13 cellular contexts compared by ENCODE assay signal in genomic region chr9:130320697-130321080, GRCh38. TPM values are rescaled to one million over a fixed set of nuclear protein-coding genes. Genes with fewer than 3 reads are reported as not detected.
DNase-seq lines count a peak whose midpoint lies in the region; ATAC-seq, FAIRE-seq and TF ChIP-seq lines count a peak whose summit lies in the region.
"Had no signal": no experiment of that assay in that cellular context is flagged by ENCODE, and none has a peak within 500 bp of the region (broad histone marks: within the 10 kb centered on the region; RNA-seq: fewer than 3 reads in every experiment).

No MANE protein-coding gene starts in this region.

- no peaks in the 10 kb centered on the region for H3K36me3 Mint-ChIP-seq in chondrocyte (ENCODE audit: low read depth)
- H3K36me3 Mint-ChIP-seq: brain had no signal

- H3K36me3 ChIP-seq in HepG2 (replicated peaks in 1 of 2; ENCODE audit: control insufficient read depth in 1 of 2, insufficient read depth in 2 of 2, low read length in 2 of 2) = no peaks in the 10 kb centered on the region

- H3K4me2 ChIP-seq in HepG2 (ENCODE audit: low read depth, low read length) = no peak overlapping the region

- H3K4me1 Mint-ChIP-seq in chondrocyte (ENCODE audit: low read depth) = no peaks in the 10 kb centered on the region

- TF ChIP-seq EP300 in HepG2 (IDR thresholded peaks at IDR 0.05; ENCODE audit: low read depth in 2 of 2, low read length in 2 of 2) (no peak), HepG2 (CRISPR knock-in tag; IDR thresholded peaks at IDR 0.05; ENCODE audit: borderline replicate concordance) (no peak)

- H4K20me1 ChIP-seq in HepG2 (ENCODE audit: insufficient read depth, low read length) = no peaks in the 10 kb centered on the region

- H3K79me2 ChIP-seq in HepG2 (ENCODE audit: insufficient read depth, low read length) = no peaks in the 10 kb centered on the region

- H2AFZ ChIP-seq in HepG2 (ENCODE audit: low read length) = no peak overlapping the region
- H2AFZ ChIP-seq: GM23248 had no signal

- H3K9me3 ChIP-seq in HepG2 (ENCODE audit: low read length) = no peaks in the 10 kb centered on the region

- H3K4me3 ChIP-seq in LNCaP clone FGC (ENCODE audit: low read depth, low read length) (no peak overlapping the region), HepG2 (replicated peaks in 1 of 3; ENCODE audit: insufficient read depth in 1 of 3, low read depth in 2 of 3, low read length in 3 of 3) (no peak overlapping the region)
- H3K4me3 ChIP-seq: GM23248 had no signal

- TF ChIP-seq RAD21 in HepG2 (CRISPR knock-in tag; IDR thresholded peaks at IDR 0.05) = no peak

- peaks cover 25% of the 10 kb centered on the region for H3K4me1 ChIP-seq in HepG2 (ENCODE audit: insufficient read depth, low read length)

- H3K27ac ChIP-seq in 22Rv1 (no peak overlapping the region), HepG2 (ENCODE audit: extremely low read length, insufficient read depth, low read length) (no peak overlapping the region)
- H3K27ac ChIP-seq: GM23248 had no signal

- POLR2A ChIA-PET in HepG2 (lab: Yijun Ruan, JAX) = no interaction called here

- no TSS peak for BruUV-seq in HepG2 (replicated peaks; lab: Mats Ljungman, UMichigan)

- TF ChIP-seq POLR2A in HepG2 (IDR thresholded peaks at IDR 0.05; ENCODE audit: insufficient read depth in 1 of 2, low read depth in 2 of 2, low read length in 2 of 2) = no peak

- no peak for FAIRE-seq in HepG2 (lab: Jason Lieb, UNC)

- intact Hi-C loops in HepG2 (cut with micrococcal nuclease; ENCODE audit: unreplicated experiment) = no loop called here

- no peak overlapping the region for H3K4me3 Mint-ChIP-seq in chondrocyte (ENCODE audit: unreplicated experiment)
- H3K4me3 Mint-ChIP-seq: brain had no signal

- H3K27ac Mint-ChIP-seq in chondrocyte (ENCODE audit: unreplicated experiment) = no peak overlapping the region
- H3K27ac Mint-ChIP-seq: brain had no signal

- in situ Hi-C loops in HepG2 (cut with HindIII; ENCODE audit: extremely low pct_ligation_motif_present, low pct_unique_long_range_greater_than_20kb) = no loop called here

- no peaks in the 10 kb centered on the region for H3K9me3 Mint-ChIP-seq in chondrocyte (ENCODE audit: low read depth)

- CTCF ChIA-PET in HepG2 (lab: Yijun Ruan, JAX; ENCODE audit: low intra/inter-chr PET ratio, low total read pairs) = no interaction called here

- peak; percentile 21 for DNase-seq in LNCaP clone FGC (ENCODE audit: low read depth)
- no peak for DNase-seq in chondrocyte (ENCODE audit: low spot score)
- DNase-seq in HepG2 (ENCODE audit: low spot score) = peak; percentile 8
- no peak for DNase-seq in GM19240 (ENCODE audit: insufficient read length, low spot score)
- DNase-seq in A172 (ENCODE audit: low spot score) = no peak
- no peak for DNase-seq in NOMO-1 treated with dmso at 0.1 percent for 144 hours (lab: John Stamatoyannopoulos, UW; ENCODE audit: unreplicated experiment)
- DNase-seq: activated T-cell treated with anti-CD3 and anti-CD28 coated beads for 4 hours, GM23248, NCI-H1930, occipital lobe had no signal

- H3K9ac ChIP-seq in HepG2 (ENCODE audit: insufficient read depth, low read depth, low read length) = no peak overlapping the region
- H3K9ac ChIP-seq: GM23248 had no signal

- H3K27me3 Mint-ChIP-seq in chondrocyte (ENCODE audit: low read depth) = peaks cover 71% of the 10 kb centered on the region

- 3% methylated on average over 11 of the region's 18 CpGs for WGBS in HepG2 (ENCODE audit: low lambda C conversion rate)

- peak; percentile 78 for ATAC-seq in HepG2
- ATAC-seq in GM21526 (IDR thresholded peaks at IDR 0.05; ENCODE audit: low FRiP score, unreplicated experiment) = no peak

- TF ChIP-seq CTCF in 22Rv1 (IDR thresholded peaks at IDR 0.05) = peak; percentile 55
- no peak for TF ChIP-seq CTCF in LNCaP clone FGC (IDR thresholded peaks at IDR 0.05; ENCODE audit: control insufficient read depth, extremely low read depth, insufficient read depth)
- TF ChIP-seq CTCF in chondrocyte (IDR thresholded peaks at IDR 0.05) = peak; percentile 52
- TF ChIP-seq CTCF in HepG2 (CRISPR knock-in tag; IDR thresholded peaks at IDR 0.05) = peak; percentile 58

- peaks cover 2 to 35% of the 10 kb centered on the region in 2 experiments; a peak in 4 of 5 replicates for H3K27me3 ChIP-seq in HepG2 (ENCODE audit: control insufficient read depth in 1 of 2, insufficient read depth in 2 of 2, low read length in 2 of 2)

TF ChIP-seq in HepG2, 621 proteins besides CTCF, POLR2A, EP300 and RAD21:
- TF ChIP-seq PATZ1 (CRISPR knock-in tag; IDR thresholded peaks at IDR 0.05) (peak; percentile 88), ZGPAT (CRISPR knock-in tag; IDR thresholded peaks at IDR 0.05) (no peak)
TF ChIP-seq in HepG2: peak in this region for 1.

RNA-seq across cellular contexts. Expression of gene HMCN2, which starts 55.1 kb away (rescaled TPM):
- total RNA-seq in chondrocyte (0.05 to 0.36 TPM (median 0.10 TPM) in 3 replicates), HepG2 (2016; rRNA removed; fragmentation: Illumina TruSeq; extraction: Trizol) (0.09 TPM in 1 of 2 replicates, not detected in the other)
- total RNA-seq in HepG2 (2016; cell fraction: cytosol; rRNA removed; fragmentation: Illumina TruSeq; extraction: Trizol; ENCODE audit: low read depth) = 0.09 TPM in 1 of 2 replicates, not detected in the other
- total RNA-seq in HepG2 (2016; cell fraction: insoluble cytoplasmic fraction; rRNA removed; fragmentation: Illumina TruSeq; extraction: Trizol) = 0.02 TPM in 1 of 2 replicates, not detected in the other
- not detected in 2 replicates for total RNA-seq in HepG2 (2016; cell fraction: membrane; rRNA removed; fragmentation: Illumina TruSeq; extraction: Trizol)
- total RNA-seq in HepG2 (2016; cell fraction: nucleus; rRNA removed; fragmentation: Illumina TruSeq; extraction: Trizol) = not detected in 2 replicates
- polyA plus RNA-seq in HepG2 (2011; rRNA removed) = 0.09 TPM in 1 of 2 replicates, not detected in the other
- 0.01 TPM in 1 of 2 replicates, not detected in the other for polyA plus RNA-seq in HepG2 (2011; cell fraction: cytosol; rRNA removed)
- 0.06 and 0.14 TPM in 2 replicates for polyA plus RNA-seq in HepG2 (2011; cell fraction: nucleus; rRNA removed)
- polyA plus RNA-seq in HepG2 (2012) = not detected in 2 replicates
- polyA plus RNA-seq in HepG2 (2016; cell fraction: cytosol; fragmentation: Illumina TruSeq; extraction: Trizol; ENCODE audit: low read depth) = not detected in 2 replicates
- polyA plus RNA-seq in HepG2 (2016; cell fraction: insoluble cytoplasmic fraction; fragmentation: Illumina TruSeq; extraction: Trizol; ENCODE audit: low read depth) = not detected in 2 replicates
- not detected in 2 replicates for polyA plus RNA-seq in HepG2 (2016; cell fraction: membrane; fragmentation: Illumina TruSeq; extraction: Trizol; ENCODE audit: low read depth)
- polyA plus RNA-seq in HepG2 (2016; cell fraction: nucleus; fragmentation: Illumina TruSeq; extraction: Trizol; ENCODE audit: insufficient read depth, low read depth) = not detected in 2 replicates
- 0.35 TPM in 1 of 2 replicates, not detected in the other for polyA minus RNA-seq in HepG2 (2011; rRNA and poly(A)+ RNA removed; ENCODE audit: low replicate concordance)
- polyA minus RNA-seq in HepG2 (2011; cell fraction: cytosol; rRNA and poly(A)+ RNA removed) = not detected in 2 replicates
- not detected in 2 replicates for polyA minus RNA-seq in HepG2 (2011; cell fraction: nucleus; rRNA and poly(A)+ RNA removed)
- total RNA-seq in A172 (2014; rRNA removed; shearing (Covaris generic)) = 0.02 and 0.05 TPM in 2 replicates
- total RNA-seq: GM23248, occipital lobe had no signal
- polyA plus RNA-seq: GM23248 had no signal

Comparison
In these comparisons a context has a peak if more than half of its experiments do, and no peak if none do; other contexts are left out.
1. DNase-seq: peak in LNCaP clone FGC (single experiment) and HepG2 (single experiment); none in chondrocyte (single experiment), GM19240 (single experiment), A172 (single experiment) and NOMO-1 treated with dmso at 0.1 percent for 144 hours (single experiment).